ENCODE assay signal across 39 cellular contexts in genomic region chr17:60964160-60964559, GRCh38.
"Had no signal": no experiment of that assay in that cellular context is flagged by ENCODE, and none has a peak within 500 bp of the region (broad histone marks: within the 10 kb centered on the region; RNA-seq: fewer than 3 reads in every experiment).

No MANE protein-coding gene starts in this region.

- H3K36me3 Mint-ChIP-seq: activated naive CD4-positive, alpha-beta T cell treated with anti-CD3 and anti-CD28 coated beads, Interleukin-2, amount 10 ng/mL, durations not matched to agents 7 days and 5 days had no signal

- H3K4me3 Mint-ChIP-seq: activated naive CD4-positive, alpha-beta T cell treated with anti-CD3 and anti-CD28 coated beads for 36 hours; activated naive CD4-positive, alpha-beta T cell treated with anti-CD3 and anti-CD28 coated beads, Interleukin-2, amount 10 ng/mL, durations not matched to agents 7 days and 5 days; activated naive CD4-positive, alpha-beta T cell treated with anti-CD3 and anti-CD28 coated beads, Interleukin-2, amount 50 U/mL, for 24 hours; activated naive CD8-positive, alpha-beta T cell; activated naive CD8-positive, alpha-beta T cell treated with anti-CD3 and anti-CD28 coated beads for 36 hours; activated naive CD8-positive, alpha-beta T cell treated with anti-CD3 and anti-CD28 coated beads, Interleukin-2, amount 10 ng/mL, durations not matched to agents 7 days and 5 days; activated naive CD8-positive, alpha-beta T cell treated with anti-CD3 and anti-CD28 coated beads, Interleukin-2, amount 50 U/mL, for 24 hours; activated T-cell treated with anti-CD3 and anti-CD28 coated beads, Interleukin-2, amount 50 U/mL, for 24 hours; activated T-cell treated with anti-CD3 and anti-CD28 coated beads, Interleukin-2, amount 50 U/mL, for 4 hours; activated T-cell treated with anti-CD3 and anti-CD28 coated beads, Interleukin-2, amount 50 U/mL, for 72 hours; activated T-helper 1 cell treated with anti-CD3 and anti-CD28 coated beads, Interleukin-12 subunit alpha, Interleukin-12 subunit beta, Interleukin-2, Interleukin-4 antibody, amounts not matched to agents 30 ng/mL and 10 ng/mL and 1 ng/mL, durations not matched to agents 14 hours and 24 hours and 36 hours; activated T-helper 17 cell treated with anti-CD3 and anti-CD28 coated beads, Interleukin-2, amount 50 U/mL, for 72 hours; brain; central memory CD8-positive, alpha-beta T cell had no signal

- H3K27ac ChIP-seq: adrenal gland, ascending aorta, body of pancreas, brain microvascular endothelial cell, breast epithelium, cardiac muscle cell had no signal

- H3K27me3 ChIP-seq: adrenal gland, ascending aorta, body of pancreas, brain microvascular endothelial cell, breast epithelium, cardiac muscle cell had no signal

- DNase-seq: activated effector memory CD4-positive, alpha-beta T cell treated with anti-CD3 and anti-CD28 coated beads, Interleukin-2, amount 50 U/mL, for 16 hours; activated effector memory CD4-positive, alpha-beta T cell treated with Interleukin-2 at 50 U/mL for 16 hours; activated gamma-delta T cell; activated gamma-delta T cell treated with Interleukin-2 at 50 U/mL for 16 hours; activated naive CD4-positive, alpha-beta T cell; activated naive CD4-positive, alpha-beta T cell treated with anti-CD3 and anti-CD28 coated beads for 36 hours; activated naive CD4-positive, alpha-beta T cell treated with anti-CD3 and anti-CD28 coated beads, Interleukin-2, amount 10 ng/mL, durations not matched to agents 7 days and 5 days; activated naive CD4-positive, alpha-beta T cell treated with anti-CD3 and anti-CD28 coated beads, Interleukin-2, amount 50 U/mL, for 16 hours; activated naive CD4-positive, alpha-beta T cell treated with Interleukin-2 at 50 U/mL for 16 hours; activated naive CD8-positive, alpha-beta T cell treated with anti-CD3 and anti-CD28 coated beads for 36 hours; activated naive CD8-positive, alpha-beta T cell treated with anti-CD3 and anti-CD28 coated beads, Interleukin-2, amount 10 ng/mL, durations not matched to agents 7 days and 5 days; activated naive CD8-positive, alpha-beta T cell treated with anti-CD3 and anti-CD28 coated beads, Interleukin-2, amount 50 U/mL, for 24 hours; activated T-cell treated with anti-CD3 and anti-CD28 coated beads, Interleukin-2, amount 50 U/mL, for 1 hour; activated T-cell treated with anti-CD3 and anti-CD28 coated beads, Interleukin-2, amount 50 U/mL, for 24 hours; activated T-cell treated with anti-CD3 and anti-CD28 coated beads, Interleukin-2, amount 50 U/mL, for 4 hours; activated T-cell treated with anti-CD3 and anti-CD28 coated beads, Interleukin-2, amount 50 U/mL, for 48 hours; activated T-cell treated with anti-CD3 and anti-CD28 coated beads, Interleukin-2, amount 50 U/mL, for 72 hours; adrenal gland; amniotic stem cell; amygdala; anterior cingulate cortex; aorta; body of pancreas; brain microvascular endothelial cell; caudate nucleus; central memory CD4-positive, alpha-beta T cell; cerebellar nuclear complex had no signal

- H3K9me3 Mint-ChIP-seq: activated naive CD4-positive, alpha-beta T cell treated with anti-CD3 and anti-CD28 coated beads, Interleukin-2, amount 10 ng/mL, durations not matched to agents 7 days and 5 days; central memory CD8-positive, alpha-beta T cell had no signal

- H3K4me1 ChIP-seq: adrenal gland, ascending aorta, body of pancreas, breast epithelium had no signal

- H3K36me3 ChIP-seq: adrenal gland, brain microvascular endothelial cell, breast epithelium, cardiac muscle cell had no signal

- H3K4me3 ChIP-seq: adrenal gland, ascending aorta, body of pancreas, breast epithelium, cardiac muscle cell had no signal

- ATAC-seq: activated naive CD4-positive, alpha-beta T cell treated with anti-CD3 and anti-CD28 coated beads, Interleukin-2, amount 50 U/mL, for 72 hours; activated naive CD8-positive, alpha-beta T cell treated with anti-CD3 and anti-CD28 coated beads, Interleukin-2, amount 50 U/mL, for 24 hours; activated T-cell treated with anti-CD3 and anti-CD28 coated beads, Interleukin-2, amount 50 U/mL, for 4 hours; activated T-cell treated with anti-CD3 and anti-CD28 coated beads, Interleukin-2, amount 50 U/mL, for 72 hours; activated T-helper 17 cell treated with anti-CD3 and anti-CD28 coated beads, Interleukin-2, amount 50 U/mL, for 72 hours; body of pancreas had no signal

- H3K27ac Mint-ChIP-seq: activated naive CD4-positive, alpha-beta T cell treated with anti-CD3 and anti-CD28 coated beads for 36 hours; activated naive CD4-positive, alpha-beta T cell treated with anti-CD3 and anti-CD28 coated beads, Interleukin-2, amount 10 ng/mL, durations not matched to agents 7 days and 5 days; activated naive CD4-positive, alpha-beta T cell treated with anti-CD3 and anti-CD28 coated beads, Interleukin-2, amount 50 U/mL, for 24 hours; activated naive CD4-positive, alpha-beta T cell treated with anti-CD3 and anti-CD28 coated beads, Interleukin-2, amount 50 U/mL, for 72 hours; activated naive CD8-positive, alpha-beta T cell; activated naive CD8-positive, alpha-beta T cell treated with anti-CD3 and anti-CD28 coated beads for 36 hours; activated naive CD8-positive, alpha-beta T cell treated with anti-CD3 and anti-CD28 coated beads, Interleukin-2, amount 10 ng/mL, durations not matched to agents 7 days and 5 days; activated naive CD8-positive, alpha-beta T cell treated with anti-CD3 and anti-CD28 coated beads, Interleukin-2, amount 50 U/mL, for 24 hours; activated T-cell treated with anti-CD3 and anti-CD28 coated beads, Interleukin-2, amount 50 U/mL, for 24 hours; activated T-cell treated with anti-CD3 and anti-CD28 coated beads, Interleukin-2, amount 50 U/mL, for 72 hours; activated T-helper 1 cell treated with anti-CD3 and anti-CD28 coated beads, Interleukin-12 subunit alpha, Interleukin-12 subunit beta, Interleukin-2, Interleukin-4 antibody, amounts not matched to agents 30 ng/mL and 10 ng/mL and 1 ng/mL, durations not matched to agents 14 hours and 24 hours and 36 hours; activated T-helper 17 cell treated with anti-CD3 and anti-CD28 coated beads, Interleukin-2, amount 50 U/mL, for 72 hours; activated T-helper 2 cell treated with anti-CD3 and anti-CD28 coated beads, Interferon-gamma antibody, Interleukin-2, Interleukin-4, amounts not matched to agents 10 μg/mL and 5 μg/mL and 100 μg/mL, durations not matched to agents 14 hours and 24 hours and 36 hours; brain had no signal

- H3K27me3 Mint-ChIP-seq: activated naive CD4-positive, alpha-beta T cell treated with anti-CD3 and anti-CD28 coated beads, Interleukin-2, amount 10 ng/mL, durations not matched to agents 7 days and 5 days; activated naive CD4-positive, alpha-beta T cell treated with anti-CD3 and anti-CD28 coated beads, Interleukin-2, amount 50 U/mL, for 24 hours; activated naive CD8-positive, alpha-beta T cell; activated naive CD8-positive, alpha-beta T cell treated with anti-CD3 and anti-CD28 coated beads for 36 hours; activated naive CD8-positive, alpha-beta T cell treated with anti-CD3 and anti-CD28 coated beads, Interleukin-2, amount 50 U/mL, for 24 hours; activated T-cell treated with anti-CD3 and anti-CD28 coated beads, Interleukin-2, amount 50 U/mL, for 24 hours; activated T-helper 17 cell treated with anti-CD3 and anti-CD28 coated beads, Interleukin-2, amount 50 U/mL, for 72 hours; brain; central memory CD8-positive, alpha-beta T cell had no signal

- H3K9me3 ChIP-seq: body of pancreas had no signal

- FAIRE-seq: bronchial epithelial cell had no signal

- H3K4me1 Mint-ChIP-seq: activated naive CD4-positive, alpha-beta T cell treated with anti-CD3 and anti-CD28 coated beads, Interleukin-2, amount 10 ng/mL, durations not matched to agents 7 days and 5 days; activated naive CD4-positive, alpha-beta T cell treated with anti-CD3 and anti-CD28 coated beads, Interleukin-2, amount 50 U/mL, for 24 hours; activated naive CD8-positive, alpha-beta T cell treated with anti-CD3 and anti-CD28 coated beads for 36 hours; activated naive CD8-positive, alpha-beta T cell treated with anti-CD3 and anti-CD28 coated beads, Interleukin-2, amount 10 ng/mL, durations not matched to agents 7 days and 5 days; activated naive CD8-positive, alpha-beta T cell treated with anti-CD3 and anti-CD28 coated beads, Interleukin-2, amount 50 U/mL, for 24 hours; activated T-helper 17 cell treated with anti-CD3 and anti-CD28 coated beads, Interleukin-2, amount 50 U/mL, for 72 hours; brain; central memory CD8-positive, alpha-beta T cell had no signal
